2 cellular contexts compared by ENCODE assay signal in the genomic region with DNA sequence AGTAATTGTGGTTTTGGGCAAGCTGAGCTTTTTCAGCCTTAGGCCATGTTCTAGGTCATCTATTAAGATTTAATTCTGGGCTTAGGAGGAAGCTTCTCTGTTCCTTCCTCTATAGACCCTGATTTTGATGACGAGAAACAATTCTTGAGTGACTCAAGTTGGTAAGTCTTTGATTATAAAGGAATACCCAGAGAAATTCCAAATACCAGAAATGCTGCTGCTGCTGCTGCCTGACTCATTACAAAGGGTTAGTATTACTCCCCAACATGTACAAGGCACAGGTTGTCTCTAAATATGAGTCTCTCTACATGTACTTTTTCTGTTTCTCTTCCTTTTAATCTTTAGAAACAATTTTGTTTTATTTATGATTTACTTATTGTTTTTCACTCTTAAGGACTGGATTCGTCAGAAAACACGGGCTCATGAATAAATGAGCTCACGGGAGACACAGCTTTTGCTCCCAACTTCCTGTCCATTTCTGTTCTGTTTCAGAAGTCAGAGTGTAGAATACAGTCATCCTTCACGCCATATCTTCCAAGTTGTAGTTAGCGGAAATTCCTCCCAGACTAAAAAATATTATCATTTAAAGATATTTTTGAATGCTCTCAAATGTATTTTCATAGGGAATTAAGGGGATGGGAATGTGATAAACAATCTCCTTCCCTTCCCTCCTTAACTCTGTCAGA.
TF ChIP-seq lines count a peak whose summit lies in the region.

No MANE protein-coding gene starts in this region.

TF ChIP-seq in IMR-90, 13 proteins besides CTCF, POLR2A, EP300 and RAD21:
- no peak for TF ChIP-seq CHD1 (IDR thresholded peaks at IDR 0.05; ENCODE audit: low read depth, low read length)
- TF ChIP-seq MAZ (IDR thresholded peaks at IDR 0.05; ENCODE audit: borderline replicate concordance, low read depth, low read length) = no peak
- TF ChIP-seq, protein P1, sequence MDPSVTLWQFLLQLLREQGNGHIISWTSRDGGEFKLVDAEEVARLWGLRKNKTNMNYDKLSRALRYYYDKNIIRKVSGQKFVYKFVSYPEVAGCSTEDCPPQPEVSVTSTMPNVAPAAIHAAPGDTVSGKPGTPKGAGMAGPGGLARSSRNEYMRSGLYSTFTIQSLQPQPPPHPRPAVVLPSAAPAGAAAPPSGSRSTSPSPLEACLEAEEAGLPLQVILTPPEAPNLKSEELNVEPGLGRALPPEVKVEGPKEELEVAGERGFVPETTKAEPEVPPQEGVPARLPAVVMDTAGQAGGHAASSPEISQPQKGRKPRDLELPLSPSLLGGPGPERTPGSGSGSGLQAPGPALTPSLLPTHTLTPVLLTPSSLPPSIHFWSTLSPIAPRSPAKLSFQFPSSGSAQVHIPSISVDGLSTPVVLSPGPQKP (IDR thresholded peaks at IDR 0.05; ENCODE audit: borderline replicate concordance, low read depth, low read length) = no peak

TF ChIP-seq in endothelial cell of umbilical vein, 7 proteins besides CTCF, POLR2A, EP300 and RAD21:
- peak; percentile 30 for TF ChIP-seq FOS (IDR thresholded peaks at IDR 0.05; ENCODE audit: borderline replicate concordance, insufficient read depth, low read length)
- TF ChIP-seq JUN (IDR thresholded peaks at IDR 0.05; ENCODE audit: borderline replicate concordance, insufficient read depth, insufficient read length, low read depth) = no peak
TF ChIP-seq in endothelial cell of umbilical vein: peak in this region for 1.
